18 cellular contexts compared by ENCODE assay signal in the genomic region with DNA sequence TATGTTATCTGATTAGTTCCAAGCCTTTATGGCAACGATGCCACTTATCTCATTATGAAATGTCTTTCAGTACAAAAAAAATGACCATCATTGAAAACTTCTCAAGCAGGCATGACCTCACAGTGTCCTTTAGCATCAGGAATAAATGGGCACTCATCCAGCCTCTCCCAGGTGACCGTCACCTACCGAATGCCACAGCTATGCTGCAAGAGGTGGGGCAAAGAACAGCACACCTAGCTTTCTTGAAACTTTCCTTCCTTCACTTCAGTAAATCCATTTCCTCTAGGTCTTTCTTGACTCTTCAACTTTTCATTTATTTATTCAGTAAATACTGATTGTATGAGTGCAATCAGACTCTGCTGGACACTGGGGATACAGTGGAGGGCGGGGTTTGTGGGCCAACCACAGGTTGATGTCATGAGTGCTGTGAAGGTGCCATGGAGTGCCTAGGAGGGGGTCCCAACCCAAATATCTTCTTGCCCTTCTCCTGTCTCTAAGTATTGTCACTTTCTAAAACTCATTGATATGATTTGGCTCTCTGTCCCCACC. TPM values are rescaled to one million over a fixed set of nuclear protein-coding genes. Genes with fewer than 3 reads are reported as not detected.
DNase-seq lines count a peak whose midpoint lies in the region; ATAC-seq and TF ChIP-seq lines count a peak whose summit lies in the region.
"Had no signal": no experiment of that assay in that cellular context is flagged by ENCODE, and none has a peak within 500 bp of the region (broad histone marks: within the 10 kb centered on the region; RNA-seq: fewer than 3 reads in every experiment).

No MANE protein-coding gene starts in this region.

- no peak overlapping the region for H3K4me3 Mint-ChIP-seq in nephron progenitor cell
- H3K4me3 Mint-ChIP-seq: B cell; CD8-positive, alpha-beta T cell had no signal

- peak overlapping the region; percentile 49 for H3K27ac Mint-ChIP-seq in nephron progenitor cell
- H3K27ac Mint-ChIP-seq: B cell; CD8-positive, alpha-beta T cell had no signal

- H3K36me3 Mint-ChIP-seq in nephron progenitor cell (ENCODE audit: low read depth) = no peaks in the 10 kb centered on the region
- H3K36me3 Mint-ChIP-seq: CD8-positive, alpha-beta T cell had no signal

- peaks cover 7% of the 10 kb centered on the region for H3K27me3 Mint-ChIP-seq in nephron progenitor cell (ENCODE audit: low read depth, poor library complexity)

- peaks cover 24% of the 10 kb centered on the region for H3K4me1 Mint-ChIP-seq in nephron progenitor cell

- H3K9me3 Mint-ChIP-seq in nephron progenitor cell = peaks cover 17% of the 10 kb centered on the region
- H3K9me3 Mint-ChIP-seq: CD8-positive, alpha-beta T cell had no signal

- ATAC-seq in esophagus mucosa (peak; percentile 73), HG03025 (IDR thresholded peaks at IDR 0.05; ENCODE audit: low FRiP score, unreplicated experiment) (no peak), GM19463 (IDR thresholded peaks at IDR 0.05; ENCODE audit: unreplicated experiment) (no peak)
- ATAC-seq: CD8-positive, alpha-beta T cell had no signal

- no peak for TF ChIP-seq CTCF in nephron progenitor cell (IDR thresholded peaks at IDR 0.05)

- DNase-seq in NCI-H146 (lab: John Stamatoyannopoulos, UW) = peak; percentile 32
- DNase-seq in NCI-H146 treated with DMSO at 0.1 percent for 48 hours (lab: John Stamatoyannopoulos, UW; ENCODE audit: unreplicated experiment) = no peak
- DNase-seq in DMS79 treated with DMSO at 0.1 percent for 48 hours (lab: John Stamatoyannopoulos, UW) = peak; percentile 69
- no peak for DNase-seq in nephron progenitor cell
- no peak for DNase-seq in NCI-H446 treated with DMSO at 0.1 percent for 48 hours (lab: John Stamatoyannopoulos, UW)
- DNase-seq: CD8-positive, alpha-beta T cell; GF-D8; NCI-H1092 treated with DMSO at 0.1 percent for 48 hours; NCI-H1694; NCI-H2107; NCI-H226; NCI-H524 treated with DMSO at 0.1 percent for 48 hours; NK-92 treated with Interleukin-12 subunit alpha and Interleukin-12 subunit beta, amount 100 ng/mL, for 24 hours; Right ventricle myocardium superior had no signal

RNA-seq across cellular contexts. Expression of a gene that starts 54.3 kb away (rescaled TPM):
- total RNA-seq in esophagus mucosa = 37.4 TPM

Comparison
In these comparisons a context has a peak if more than half of its experiments do, and no peak if none do; other contexts are left out.
1. DNase-seq: peak in NCI-H146 (single experiment) and DMS79 treated with DMSO at 0.1 percent for 48 hours (single experiment); none in NCI-H146 treated with DMSO at 0.1 percent for 48 hours (single experiment), nephron progenitor cell (single experiment) and NCI-H446 treated with DMSO at 0.1 percent for 48 hours (single experiment).